Comparison of ENCODE assay signal across 19 cellular contexts in the genomic region with DNA sequence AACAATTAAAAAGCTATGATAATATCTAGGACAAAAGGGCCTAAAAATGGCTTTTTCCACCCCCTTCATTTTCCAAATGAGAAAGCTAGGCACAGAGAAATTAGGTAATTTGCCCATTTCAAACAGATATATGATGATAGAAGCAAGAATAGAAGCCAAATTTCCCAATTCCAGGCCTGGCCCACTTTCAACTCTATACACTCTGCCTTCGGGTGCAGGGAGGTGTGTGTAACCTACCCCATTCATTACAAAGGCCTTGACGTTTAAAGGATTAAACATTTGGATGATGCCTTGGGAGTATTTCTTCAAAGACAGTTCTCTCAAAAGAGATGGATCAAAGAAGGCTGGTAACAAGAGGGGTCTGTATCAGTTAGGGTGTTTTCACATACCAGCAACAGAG.
A peak's percentile ranks its signal among the peaks of the same experiment; 100 is the strongest.
DNase-seq lines count a peak whose midpoint lies in the region; ATAC-seq and TF ChIP-seq lines count a peak whose summit lies in the region.
"Had no signal": no experiment of that assay in that cellular context is flagged by ENCODE, and none has a peak within 500 bp of the region (broad histone marks: within the 10 kb centered on the region; RNA-seq: fewer than 3 reads in every experiment).

No MANE protein-coding gene starts in this region.

- no peak for ATAC-seq in GM23338
- ATAC-seq in esophagus mucosa = peak; percentile 68
- no peak for ATAC-seq in HG03280 (IDR thresholded peaks at IDR 0.05; ENCODE audit: unreplicated experiment)
- no peak for ATAC-seq in psoas muscle

- H3K9me2 ChIP-seq in GM23338 (ENCODE audit: insufficient read depth) = no peaks in the 10 kb centered on the region; the same call in 1 of the 2 replicates

- H3K9me3 ChIP-seq in psoas muscle = no peaks in the 10 kb centered on the region
- H3K9me3 ChIP-seq: HAP-1, SJCRH30 had no signal

- peaks cover 12% of the 10 kb centered on the region for H3K4me1 ChIP-seq in GM23338 (ENCODE audit: insufficient read depth)
- peaks cover 19% of the 10 kb centered on the region for H3K4me1 ChIP-seq in psoas muscle

- H3K36me3 Mint-ChIP-seq in GM23338 (ENCODE audit: low read depth) = no peaks in the 10 kb centered on the region
- H3K36me3 Mint-ChIP-seq: CD4-positive, CD25-positive, alpha-beta regulatory T cell; IgD-negative memory B cell had no signal

- no peaks in the 10 kb centered on the region for H3F3A ChIP-seq in GM23338 (replicated peaks; ENCODE audit: low read depth)

- H3K9me3 Mint-ChIP-seq in GM23338 = peaks cover 5% of the 10 kb centered on the region; the same call in 2 of the 3 replicates
- H3K9me3 Mint-ChIP-seq: IgD-negative memory B cell had no signal

- 57 to 68% (median 65%) methylated on average over 2 of the region's 2 CpGs for WGBS in psoas muscle, 3 donors

- H3K27me3 ChIP-seq in GM23338 (ENCODE audit: insufficient read depth) = no peaks in the 10 kb centered on the region
- no peaks in the 10 kb centered on the region for H3K27me3 ChIP-seq in psoas muscle (ENCODE audit: insufficient read depth in 3 of 3, low read length in 2 of 3)
- H3K27me3 ChIP-seq: SJCRH30 had no signal

- TF ChIP-seq CTCF in GM23338 (conservative IDR thresholded peaks at IDR 0.05; ENCODE audit: low read depth in 2 of 2) = no peak
- TF ChIP-seq CTCF in psoas muscle (IDR thresholded peaks at IDR 0.05) = no peak

- no peak overlapping the region for H3K27ac Mint-ChIP-seq in GM23338
- H3K27ac Mint-ChIP-seq: CD4-positive, CD25-positive, alpha-beta regulatory T cell; IgD-negative memory B cell had no signal

- H3K4me3 ChIP-seq in GM23338 = no peak overlapping the region
- H3K4me3 ChIP-seq in psoas muscle = no peak overlapping the region
- H3K4me3 ChIP-seq: HAP-1, SJCRH30 had no signal

- H3K27ac ChIP-seq in GM23338 (ENCODE audit: low read depth) (no peak overlapping the region), psoas muscle (no peak overlapping the region)
- H3K27ac ChIP-seq: SJCRH30 had no signal

- H3K79me2 ChIP-seq in GM23338 (replicated peaks; ENCODE audit: insufficient read depth) = no peaks in the 10 kb centered on the region

- no peaks in the 10 kb centered on the region for H4K20me1 ChIP-seq in GM23338 (replicated peaks; ENCODE audit: insufficient read depth)

- no peak overlapping the region for H2AFZ ChIP-seq in GM23338

- DNase-seq in GM23338 (ENCODE audit: low spot score) (no peak), NCI-H69 (lab: John Stamatoyannopoulos, UW) (peak; percentile 74), putamen (ENCODE audit: low spot score) (peak; percentile 42), psoas muscle (no peak), NCI-H1436 treated with DMSO at 0.1 percent for 48 hours (lab: John Stamatoyannopoulos, UW) (no peak)
- DNase-seq: ACHN; AML-193; CD4-positive, CD25-positive, alpha-beta regulatory T cell; Kasumi-1; NCI-H1436; NCI-H2029 treated with DMSO at 0.1 percent for 48 hours; NCI-H226; NCI-H526 treated with DMSO at 0.1 percent for 48 hours; OCI-M1; SJCRH30 had no signal

- H3K4me2 ChIP-seq in GM23338 = peak overlapping the region; percentile 7; the same call in 1 of the 2 replicates

- H3K4me3 Mint-ChIP-seq in GM23338 = no peak overlapping the region
- H3K4me3 Mint-ChIP-seq: CD4-positive, CD25-positive, alpha-beta regulatory T cell; IgD-negative memory B cell had no signal

- intact Hi-C loops in psoas muscle (cut with DNase I) = no loop called here

- H3K27me3 Mint-ChIP-seq in GM23338 (ENCODE audit: insufficient read depth, low read depth, poor library complexity) = no peaks in the 10 kb centered on the region
- H3K27me3 Mint-ChIP-seq: CD4-positive, CD25-positive, alpha-beta regulatory T cell; IgD-negative memory B cell had no signal

- H3K4me1 Mint-ChIP-seq in GM23338 = peaks cover 33% of the 10 kb centered on the region
- H3K4me1 Mint-ChIP-seq: CD4-positive, CD25-positive, alpha-beta regulatory T cell had no signal

- H3K36me3 ChIP-seq in GM23338 (ENCODE audit: insufficient read depth) (no peaks in the 10 kb centered on the region), psoas muscle (ENCODE audit: insufficient read depth in 1 of 2, low read depth in 1 of 2) (no peaks in the 10 kb centered on the region)
- H3K36me3 ChIP-seq: HAP-1, SJCRH30 had no signal

TF ChIP-seq in GM23338, 12 proteins besides CTCF, POLR2A, EP300 and RAD21:
- TF ChIP-seq STAT1 (IDR thresholded peaks at IDR 0.05; ENCODE audit: unreplicated experiment) = no peak
- TF ChIP-seq, protein P1, sequence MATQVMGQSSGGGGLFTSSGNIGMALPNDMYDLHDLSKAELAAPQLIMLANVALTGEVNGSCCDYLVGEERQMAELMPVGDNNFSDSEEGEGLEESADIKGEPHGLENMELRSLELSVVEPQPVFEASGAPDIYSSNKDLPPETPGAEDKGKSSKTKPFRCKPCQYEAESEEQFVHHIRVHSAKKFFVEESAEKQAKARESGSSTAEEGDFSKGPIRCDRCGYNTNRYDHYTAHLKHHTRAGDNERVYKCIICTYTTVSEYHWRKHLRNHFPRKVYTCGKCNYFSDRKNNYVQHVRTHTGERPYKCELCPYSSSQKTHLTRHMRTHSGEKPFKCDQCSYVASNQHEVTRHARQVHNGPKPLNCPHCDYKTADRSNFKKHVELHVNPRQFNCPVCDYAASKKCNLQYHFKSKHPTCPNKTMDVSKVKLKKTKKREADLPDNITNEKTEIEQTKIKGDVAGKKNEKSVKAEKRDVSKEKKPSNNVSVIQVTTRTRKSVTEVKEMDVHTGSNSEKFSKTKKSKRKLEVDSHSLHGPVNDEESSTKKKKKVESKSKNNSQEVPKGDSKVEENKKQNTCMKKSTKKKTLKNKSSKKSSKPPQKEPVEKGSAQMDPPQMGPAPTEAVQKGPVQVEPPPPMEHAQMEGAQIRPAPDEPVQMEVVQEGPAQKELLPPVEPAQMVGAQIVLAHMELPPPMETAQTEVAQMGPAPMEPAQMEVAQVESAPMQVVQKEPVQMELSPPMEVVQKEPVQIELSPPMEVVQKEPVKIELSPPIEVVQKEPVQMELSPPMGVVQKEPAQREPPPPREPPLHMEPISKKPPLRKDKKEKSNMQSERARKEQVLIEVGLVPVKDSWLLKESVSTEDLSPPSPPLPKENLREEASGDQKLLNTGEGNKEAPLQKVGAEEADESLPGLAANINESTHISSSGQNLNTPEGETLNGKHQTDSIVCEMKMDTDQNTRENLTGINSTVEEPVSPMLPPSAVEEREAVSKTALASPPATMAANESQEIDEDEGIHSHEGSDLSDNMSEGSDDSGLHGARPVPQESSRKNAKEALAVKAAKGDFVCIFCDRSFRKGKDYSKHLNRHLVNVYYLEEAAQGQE (IDR thresholded peaks at IDR 0.05; ENCODE audit: unreplicated experiment) = no peak

Comparison
In these comparisons a context has a peak if more than half of its experiments do, and no peak if none do; other contexts are left out.
1. DNase-seq: peak in NCI-H69 (single experiment) and putamen (single experiment); none in GM23338 (single experiment), psoas muscle (0 of 2) and NCI-H1436 treated with DMSO at 0.1 percent for 48 hours (single experiment).